In genomic region chr4:86818845-86819244, GRCh38 we compare ENCODE assay signal across 23 cellular contexts. TPM values are rescaled to one million over a fixed set of nuclear protein-coding genes. Genes with fewer than 3 reads are reported as not detected.
DNase-seq lines count a peak whose midpoint lies in the region; ATAC-seq and TF ChIP-seq lines count a peak whose summit lies in the region.
"Had no signal": no experiment of that assay in that cellular context is flagged by ENCODE, and none has a peak within 500 bp of the region (broad histone marks: within the 10 kb centered on the region; RNA-seq: fewer than 3 reads in every experiment).

No MANE protein-coding gene starts in this region.

- ATAC-seq in GM23338, result peak; percentile 69
- ATAC-seq: CD8-positive, alpha-beta T cell; left cardiac atrium had no signal

- DNase-seq in GM23338 (ENCODE audit: low spot score) (peak; percentile 54), NB4 (ENCODE audit: low read depth) (peak; percentile 11), epithelial cell of proximal tubule (ENCODE audit: low read depth) (no peak), neural crest cell (ENCODE audit: low read depth, low spot score) (no peak), NCI-H1092 (lab: John Stamatoyannopoulos, UW) (no peak), SIG-M5 treated with dmso at 0.1 percent for 504 hours (lab: John Stamatoyannopoulos, UW; ENCODE audit: unreplicated experiment) (no peak), coronary artery (ENCODE audit: low spot score) (no peak)
- no peak for DNase-seq in CD4-positive, alpha-beta memory T cell
- DNase-seq: activated CD4-positive, alpha-beta T cell treated with anti-CD3 and anti-CD28 coated beads for 48 hours; activated naive CD4-positive, alpha-beta T cell treated with anti-CD3 and anti-CD28 coated beads, Interleukin-2, amount 50 U/mL, for 16 hours; CD8-positive, alpha-beta T cell; cortex of kidney; DMS79; KG1; left cardiac atrium; NCI-H1694 treated with DMSO at 0.1 percent for 48 hours; NCI-H2171 treated with DMSO at 0.1 percent for 48 hours; NCI-H524 treated with DMSO at 0.1 percent for 48 hours; stimulated activated CD4-positive, alpha-beta T cell treated with anti-CD3 and anti-CD28 coated beads, Interleukin-1b, Interleukin-23, amount 100 ng/mL, for 48 hours had no signal

- H3F3A ChIP-seq in GM23338 (replicated peaks; ENCODE audit: low read depth), result no peaks in the 10 kb centered on the region

- H3K9me3 ChIP-seq in CD4-positive, alpha-beta memory T cell (ENCODE audit: control insufficient read depth in 1 of 2, low read length in 2 of 2), result no peaks in the 10 kb centered on the region
- H3K9me3 ChIP-seq: prostate gland had no signal

- CTCF ChIA-PET in CD4-positive, alpha-beta memory T cell (lab: Charles Lee; ENCODE audit: partially characterized antibody), result interaction anchor here (1.0 to 3.7 kb wide), 3 partner anchors 296 to 323 kb away, joined by 3 to 15 read pairs (median 6); no protein-coding TSS in a partner anchor

- peaks cover 12% of the 10 kb centered on the region; the same call in 1 of the 2 replicates for H3K36me3 ChIP-seq in GM23338 (ENCODE audit: insufficient read depth)
- H3K36me3 ChIP-seq in CD4-positive, alpha-beta memory T cell (ENCODE audit: insufficient read depth, low read length), result no peaks in the 10 kb centered on the region
- H3K36me3 ChIP-seq: prostate gland had no signal

- H3K4me3 ChIP-seq in GM23338 (no peak overlapping the region), NB4 (ENCODE audit: low read depth, low read length) (no peak overlapping the region), epithelial cell of proximal tubule (ENCODE audit: low read depth, low read length) (no peak overlapping the region), coronary artery (no peak overlapping the region)
- H3K4me3 ChIP-seq in CD4-positive, alpha-beta memory T cell (ENCODE audit: low read length in 2 of 2), result no peak overlapping the region
- H3K4me3 ChIP-seq: prostate gland, skin epidermis, upper lobe of left lung had no signal

- no peaks in the 10 kb centered on the region for H3K27me3 ChIP-seq in GM23338 (ENCODE audit: insufficient read depth)
- no peaks in the 10 kb centered on the region for H3K27me3 ChIP-seq in CD4-positive, alpha-beta memory T cell (ENCODE audit: insufficient read depth, low read length)
- H3K27me3 ChIP-seq: upper lobe of left lung had no signal

- peaks cover 5% of the 10 kb centered on the region; the same call in 2 of the 3 replicates for H3K4me1 Mint-ChIP-seq in GM23338
- H3K4me1 Mint-ChIP-seq in neural crest cell, result peaks cover 11% of the 10 kb centered on the region
- no peaks in the 10 kb centered on the region for H3K4me1 Mint-ChIP-seq in CD4-positive, alpha-beta memory T cell

- no peaks in the 10 kb centered on the region for H3K79me2 ChIP-seq in GM23338 (replicated peaks; ENCODE audit: insufficient read depth)

- H3K27ac ChIP-seq in GM23338 (ENCODE audit: low read depth) (no peak overlapping the region), coronary artery (no peak overlapping the region)
- no peak overlapping the region for H3K27ac ChIP-seq in CD4-positive, alpha-beta memory T cell (ENCODE audit: low read depth, low read length)
- H3K27ac ChIP-seq: prostate gland, skin epidermis, upper lobe of left lung had no signal

- H3K9me3 Mint-ChIP-seq in GM23338, result peaks cover 8% of the 10 kb centered on the region; the same call in 2 of the 3 replicates
- H3K9me3 Mint-ChIP-seq in neural crest cell, result peaks cover 4% of the 10 kb centered on the region
- peaks cover 3 to 18% (median 10%) of the 10 kb centered on the region in 8 donors for H3K9me3 Mint-ChIP-seq in CD4-positive, alpha-beta memory T cell

- H3K4me3 Mint-ChIP-seq in GM23338, result no peak overlapping the region
- H3K4me3 Mint-ChIP-seq in neural crest cell, result no peak overlapping the region
- H3K4me3 Mint-ChIP-seq in CD4-positive, alpha-beta memory T cell, result no peak overlapping the region
- H3K4me3 Mint-ChIP-seq: CD8-positive, alpha-beta T cell; T-helper 1 cell treated with Interleukin-12 subunit alpha and Interleukin-12 subunit beta and Interleukin-4 antibody, amounts not matched to agents 30 μg/mL and 1 μg/mL, for 36 hours had no signal

- 0 out of 2 replicates have a peak, but pooled peaks cover 6% of the 10 kb centered on the region for H3K4me1 ChIP-seq in GM23338 (ENCODE audit: insufficient read depth)
- no peaks in the 10 kb centered on the region for H3K4me1 ChIP-seq in CD4-positive, alpha-beta memory T cell (ENCODE audit: insufficient read depth, low read length)
- H3K4me1 ChIP-seq: prostate gland, upper lobe of left lung had no signal

- peaks cover 7% of the 10 kb centered on the region; the same call in 1 of the 2 replicates for H3K9me2 ChIP-seq in GM23338 (ENCODE audit: insufficient read depth)

- H3K4me2 ChIP-seq in GM23338, result no peak overlapping the region

- H3K27ac Mint-ChIP-seq in GM23338 (0 out of 2 replicates have a peak overlapping the region, but pooled peaks have one; percentile 40), neural crest cell (ENCODE audit: unreplicated experiment) (peak overlapping the region; percentile 75)
- H3K27ac Mint-ChIP-seq in CD4-positive, alpha-beta memory T cell, result no peak overlapping the region
- H3K27ac Mint-ChIP-seq: CD8-positive, alpha-beta T cell; T-helper 1 cell treated with Interleukin-12 subunit alpha and Interleukin-12 subunit beta and Interleukin-4 antibody, amounts not matched to agents 30 μg/mL and 1 μg/mL, for 36 hours had no signal

- H3K27me3 Mint-ChIP-seq in GM23338 (ENCODE audit: insufficient read depth, low read depth, poor library complexity), result no peaks in the 10 kb centered on the region
- no peaks in the 10 kb centered on the region for H3K27me3 Mint-ChIP-seq in neural crest cell (ENCODE audit: low read depth)
- H3K27me3 Mint-ChIP-seq in CD4-positive, alpha-beta memory T cell, result peaks cover 1% of the 10 kb centered on the region in 2 donors

- no peak overlapping the region for H2AFZ ChIP-seq in GM23338

- H4K20me1 ChIP-seq in GM23338 (replicated peaks; ENCODE audit: insufficient read depth), result no peaks in the 10 kb centered on the region

- H3K36me3 Mint-ChIP-seq in GM23338 (ENCODE audit: low read depth) (peaks cover 24% of the 10 kb centered on the region), neural crest cell (ENCODE audit: low read depth) (peaks cover 32% of the 10 kb centered on the region)
- H3K36me3 Mint-ChIP-seq in CD4-positive, alpha-beta memory T cell, result peaks cover 0 to 18% of the 10 kb centered on the region in 2 donors
- H3K36me3 Mint-ChIP-seq: CD8-positive, alpha-beta T cell had no signal

- intact Hi-C loops in CD4-positive, alpha-beta memory T cell (cut with micrococcal nuclease), result no loop called here

- POLR2A ChIA-PET in CD4-positive, alpha-beta memory T cell (lab: Charles Lee; ENCODE audit: partially characterized antibody), result no interaction called here

- TF ChIP-seq POLR2A in NB4 (IDR thresholded peaks at IDR 0.05; ENCODE audit: extremely low read depth, insufficient read length), result no peak

- peak; percentile 45 to 50 for TF ChIP-seq CTCF in GM23338 (conservative IDR thresholded peaks at IDR 0.05; ENCODE audit: low read depth in 2 of 2)
- TF ChIP-seq CTCF in NB4 (IDR thresholded peaks at IDR 0.05; ENCODE audit: low read depth, low read length), result no peak
- TF ChIP-seq CTCF in epithelial cell of proximal tubule (conservative IDR thresholded peaks at IDR 0.05; ENCODE audit: low read depth, low read length), result peak; percentile 39
- no peak for TF ChIP-seq CTCF in neural crest cell (conservative IDR thresholded peaks at IDR 0.05)
- no peak for TF ChIP-seq CTCF in coronary artery (IDR thresholded peaks at IDR 0.05)

TF ChIP-seq in GM23338, 12 proteins besides CTCF, POLR2A, EP300 and RAD21:
- TF ChIP-seq ZNF114 (CRISPR knock-in tag; IDR thresholded peaks at IDR 0.05) (no peak), CREB1 (CRISPR knock-in tag; IDR thresholded peaks at IDR 0.05; ENCODE audit: low read depth) (no peak), EZH2phosphoT487 (IDR thresholded peaks at IDR 0.05; ENCODE audit: unreplicated experiment) (no peak), ZNF331 (CRISPR knock-in tag; IDR thresholded peaks at IDR 0.05; ENCODE audit: low read depth) (no peak), JUNB (IDR thresholded peaks at IDR 0.05; ENCODE audit: unreplicated experiment) (no peak)

RNA-seq across cellular contexts. Expression of gene SLC10A6, which starts 30.3 kb away (rescaled TPM):
- total RNA-seq in GM23338 (2014; rRNA removed; shearing (Covaris generic)), result not detected in 2 replicates
- not detected in 2 replicates for polyA plus RNA-seq in GM23338 (2016; fragmentation: Nextera tagmentation; extraction: Ambion mirVana)
- not detected in 2 replicates for total RNA-seq in epithelial cell of proximal tubule
- total RNA-seq in neural crest cell, result not detected in 2 replicates
- total RNA-seq in CD4-positive, alpha-beta memory T cell, result not detected
- not detected for polyA plus RNA-seq in CD4-positive, alpha-beta memory T cell
- total RNA-seq: CD8-positive, alpha-beta T cell had no signal

Comparison
In these comparisons a context has a peak if more than half of its experiments do, and no peak if none do; other contexts are left out.
1. DNase-seq: peak in GM23338 (single experiment) and NB4 (single experiment); none in epithelial cell of proximal tubule (single experiment), neural crest cell (single experiment), NCI-H1092 (single experiment), CD4-positive, alpha-beta memory T cell (0 of 5), SIG-M5 treated with dmso at 0.1 percent for 504 hours (single experiment) and coronary artery (single experiment).
2. H3K27ac Mint-ChIP-seq: peak in GM23338 (single experiment) and neural crest cell (single experiment); none in CD4-positive, alpha-beta memory T cell (0 of 7).
3. CTCF ChIP-seq: peak in GM23338 (2 of 2) and epithelial cell of proximal tubule (single experiment); none in NB4 (single experiment), neural crest cell (single experiment) and coronary artery (single experiment).